Comparison of ENCODE assay signal across 7 cellular contexts in the genomic region with DNA sequence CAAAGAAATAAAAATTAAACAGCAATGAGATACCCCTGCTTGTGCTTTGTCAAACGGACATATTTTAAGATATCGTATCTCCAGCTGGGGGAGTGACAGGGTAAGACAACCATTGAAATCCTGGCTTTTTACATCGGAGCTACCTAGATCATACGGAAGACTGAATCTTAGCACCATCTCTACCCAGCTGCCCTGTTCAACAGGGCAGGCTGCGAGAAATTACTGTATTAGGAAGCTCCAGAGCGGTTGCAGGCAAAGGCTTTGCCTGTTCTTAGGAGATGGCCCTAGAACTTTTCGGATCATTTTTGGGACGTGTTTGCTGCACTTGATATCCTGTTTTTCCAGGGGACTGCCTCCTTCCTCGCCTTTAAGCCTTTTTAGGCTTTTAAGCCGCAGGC. TPM values are rescaled to one million over a fixed set of nuclear protein-coding genes. Genes with fewer than 3 reads are reported as not detected.
DNase-seq lines count a peak whose midpoint lies in the region; TF ChIP-seq lines count a peak whose summit lies in the region.

No MANE protein-coding gene starts in this region.

- no peak overlapping the region for H4K91ac ChIP-seq in H9 (ENCODE audit: insufficient read length, low read depth, low read length)

- DNase-seq in H9 = no peak
- no peak for DNase-seq in SK-N-MC (ENCODE audit: low read depth, low spot score)
- no peak for DNase-seq in esophagus squamous epithelium (lab: John Stamatoyannopoulos, UW)
- no peak for DNase-seq in ovary
- no peak for DNase-seq in HPDE6-E6E7 (ENCODE audit: extremely low spot score)
- no peak for DNase-seq in stimulated activated CD4-positive, alpha-beta T cell treated with anti-CD3 and anti-CD28 coated beads, Interleukin-1b, Interleukin-23, amount 100 ng/mL, for 48 hours
- no peak for DNase-seq in stimulated activated CD4-positive, alpha-beta T cell treated with anti-CD3 and anti-CD28 coated beads, Interleukin-12 subunit alpha, Interleukin-12 subunit beta, amount 100 ng/mL, for 4 hours

- H3K14ac ChIP-seq in H9 (ENCODE audit: insufficient read depth, low read length) = no peak overlapping the region

- H3K4me1 ChIP-seq in H9 (ENCODE audit: insufficient read depth, low read length) = no peaks in the 10 kb centered on the region
- H3K4me1 ChIP-seq in esophagus squamous epithelium = peaks cover 12 to 50% (median 21%) of the 10 kb centered on the region in 3 donors
- peaks cover 5% of the 10 kb centered on the region for H3K4me1 ChIP-seq in ovary (ENCODE audit: insufficient read depth)

- no peaks in the 10 kb centered on the region for H3K79me2 ChIP-seq in H9 (ENCODE audit: insufficient read depth, low read length)

- H3K9me3 ChIP-seq in H9 (ENCODE audit: control insufficient read depth, low read depth, low read length) (no peaks in the 10 kb centered on the region), SK-N-MC (ENCODE audit: low read depth, low read length) (no peaks in the 10 kb centered on the region), esophagus squamous epithelium (no peaks in the 10 kb centered on the region), ovary (no peaks in the 10 kb centered on the region)

- no peak for TF ChIP-seq EP300 in ovary (IDR thresholded peaks at IDR 0.05)

- no peak overlapping the region for H2BK120ac ChIP-seq in H9 (ENCODE audit: low read depth, low read length, poor library complexity, severe bottlenecking)

- H3K36me3 ChIP-seq in SK-N-MC (ENCODE audit: insufficient read depth, low read length) = no peaks in the 10 kb centered on the region
- no peaks in the 10 kb centered on the region for H3K36me3 ChIP-seq in esophagus squamous epithelium
- no peaks in the 10 kb centered on the region for H3K36me3 ChIP-seq in ovary

- no CpG with 5 or more reads among the region's 10 CpGs for WGBS in H9 (ENCODE audit: extremely low coverage, insufficient read length, low lambda C conversion rate)
- 8 to 10% methylated on average over 8 to 10 of the region's 10 CpGs for WGBS in esophagus squamous epithelium, 2 donors
- 16 to 17% (median 17%) methylated on average over 10 of the region's 10 CpGs for WGBS in ovary, 3 donors

- no peak overlapping the region for H2BK12ac ChIP-seq in H9 (ENCODE audit: insufficient read length, low read depth, low read length)

- H4K8ac ChIP-seq in H9 (replicated peaks; ENCODE audit: insufficient read length, low read depth, low read length) = no peak overlapping the region

- no peak overlapping the region for H3K18ac ChIP-seq in H9 (ENCODE audit: insufficient read length, low read depth, low read length)

- H2AFZ ChIP-seq in H9 (ENCODE audit: low read length) = no peak overlapping the region

- peaks cover 28% of the 10 kb centered on the region for H3K23me2 ChIP-seq in H9 (ENCODE audit: insufficient read length, low read depth, low read length, poor library complexity, severe bottlenecking)

- H3K4me2 ChIP-seq in H9 (ENCODE audit: insufficient read depth, insufficient read length, low read length) = peak overlapping the region; percentile 76

- H3K27me3 ChIP-seq in H9 (ENCODE audit: insufficient read depth, low read length) (peaks cover 41% of the 10 kb centered on the region), esophagus squamous epithelium (no peaks in the 10 kb centered on the region), ovary (no peaks in the 10 kb centered on the region)

- H3K27ac ChIP-seq in H9 (ENCODE audit: insufficient read length, low read depth, low read length) (no peak overlapping the region), SK-N-MC (no peak overlapping the region), esophagus squamous epithelium (peak overlapping the region; percentile 93 to 100 (median 99)), ovary (peak overlapping the region; percentile 100)

- H2BK20ac ChIP-seq in H9 (ENCODE audit: low read depth, low read length, poor library complexity, severe bottlenecking) = no peak overlapping the region

- H3K56ac ChIP-seq in H9 (ENCODE audit: insufficient read length, low read depth, low read length) = no peak overlapping the region

- H4K20me1 ChIP-seq in H9 (ENCODE audit: control insufficient read depth, insufficient read depth, insufficient read length) = peaks cover 3% of the 10 kb centered on the region

- no peak overlapping the region for H2BK5ac ChIP-seq in H9 (ENCODE audit: insufficient read length, low read length)

- H3K9ac ChIP-seq in H9 (ENCODE audit: extremely low read depth, insufficient read length, low read length) (no peak overlapping the region), SK-N-MC (ENCODE audit: insufficient read length) (no peak overlapping the region)

- no peak overlapping the region for H3K27ac Mint-ChIP-seq in H9

- TF ChIP-seq POLR2A in esophagus squamous epithelium (IDR thresholded peaks at IDR 0.05) (no peak), ovary (IDR thresholded peaks at IDR 0.05) (no peak)

- H2BK15ac ChIP-seq in H9 (ENCODE audit: low read depth, low read length) = no peak overlapping the region

- H3T11ph ChIP-seq in H9 (ENCODE audit: low read length) = no peak overlapping the region

- H2AK5ac ChIP-seq in H9 (ENCODE audit: insufficient read length, low read length) = no peak overlapping the region

- no peaks in the 10 kb centered on the region for H3K79me1 ChIP-seq in H9 (ENCODE audit: insufficient read depth, low read depth, low read length, poor library complexity, severe bottlenecking)

- H4K5ac ChIP-seq in H9 (ENCODE audit: insufficient read length, low read depth, low read length) = no peak overlapping the region

- intact Hi-C loops in esophagus squamous epithelium (cut with DNase I) = loop anchor here (2.0 kb wide), 1 partner anchor 129 kb away; no protein-coding TSS in a partner anchor
- intact Hi-C loops in ovary (cut with DNase I) = loop anchor here in 2 of 4 donors (5.0 to 10.0 kb wide), 2 partner anchors 123 to 125 kb away; no protein-coding TSS in a partner anchor

- peaks cover 87% of the 10 kb centered on the region for H3K27me3 Mint-ChIP-seq in H9 (ENCODE audit: low read depth)

- H3K4me1 Mint-ChIP-seq in H9 = peaks cover 17% of the 10 kb centered on the region in 2 experiments

- no peak overlapping the region for H3K23ac ChIP-seq in H9 (ENCODE audit: insufficient read length, low read depth, low read length)

- H3K9me3 Mint-ChIP-seq in H9 = no peaks in the 10 kb centered on the region; a peak in 1 of 5 replicates

- peak overlapping the region; percentile 92 for H3K4me3 ChIP-seq in SK-N-MC
- H3K4me3 ChIP-seq in esophagus squamous epithelium = peak overlapping the region; percentile 68 to 100 (median 89)
- H3K4me3 ChIP-seq in ovary = peak overlapping the region; percentile 88

- TF ChIP-seq CTCF in H9 (conservative IDR thresholded peaks at IDR 0.05) (no peak), esophagus squamous epithelium (IDR thresholded peaks at IDR 0.05) (no peak), ovary (IDR thresholded peaks at IDR 0.05) (no peak)

- H3K4me3 Mint-ChIP-seq in H9 = peak overlapping the region; percentile 92 to 99

- no peaks in the 10 kb centered on the region; a peak in 2 of 7 replicates for H3K36me3 Mint-ChIP-seq in H9 (ENCODE audit: insufficient read depth in 1 of 3, low read depth in 3 of 3)

- no peak overlapping the region for H3K4ac ChIP-seq in H9 (ENCODE audit: low read depth, low read length)

RNA-seq across cellular contexts. Expression of gene PRKCE, which starts 2.0 kb away (rescaled TPM):
- total RNA-seq in H9 (2021) (1.3 TPM in 2 replicates), esophagus squamous epithelium (10 to 100 TPM in 2 of 4 donors, 1 to 10 TPM in 2; 6.5 to 13.7 (median 9.9) TPM), ovary (10 to 100 TPM; 12.3 to 22.8 (median 15.7) TPM)
- 1 to 10 TPM; 3.1 to 4.8 TPM for polyA plus RNA-seq in ovary

RNA-seq across cellular contexts. Expression of gene SRBD1, which starts 38.4 kb away (rescaled TPM):
- total RNA-seq in H9 (2021) = 18.3 TPM in 2 replicates
- 10 to 100 TPM in 3 of 4 donors, 1 to 10 TPM in 1; 5.0 to 21.6 (median 13.1) TPM for total RNA-seq in esophagus squamous epithelium
- 10 to 100 TPM; 13.1 to 34.8 (median 16.7) TPM for total RNA-seq in ovary
- 1 to 10 TPM; 4.8 to 7.7 TPM for polyA plus RNA-seq in ovary

Comparison
In these comparisons a context has a peak if more than half of its experiments do, and no peak if none do; other contexts are left out.
1. H3K27ac ChIP-seq: peak in esophagus squamous epithelium (4 of 4) and ovary (2 of 2); none in H9 (single experiment) and SK-N-MC (single experiment).
2. Peak in every context shown above with its lines, with median percentiles within 50 percentile points of each other: H3K4me3 ChIP-seq.